In genomic region chr5:126454081-126454480, GRCh38 we compare ENCODE assay signal across 15 cellular contexts. TPM values are rescaled to one million over a fixed set of nuclear protein-coding genes. Genes with fewer than 3 reads are reported as not detected.
DNase-seq lines count a peak whose midpoint lies in the region; ATAC-seq, FAIRE-seq and TF ChIP-seq lines count a peak whose summit lies in the region.
"Had no signal": no experiment of that assay in that cellular context is flagged by ENCODE, and none has a peak within 500 bp of the region (broad histone marks: within the 10 kb centered on the region; RNA-seq: fewer than 3 reads in every experiment).

No MANE protein-coding gene starts in this region.

- H3K4me3 ChIP-seq in breast epithelium: no peak overlapping the region
- no peak overlapping the region for H3K4me3 ChIP-seq in right cardiac atrium (ENCODE audit: low read length)
- no peak overlapping the region for H3K4me3 ChIP-seq in Karpas-422 (ENCODE audit: low read length)
- H3K4me3 ChIP-seq: Peyer's patch had no signal

- WGBS in right cardiac atrium: 55% methylated on average over 7 of the region's 7 CpGs

- ATAC-seq in right cardiac atrium (peak; percentile 48 to 54), HG03095 (IDR thresholded peaks at IDR 0.05; ENCODE audit: unreplicated experiment) (no peak)

- H3K4me1 ChIP-seq in breast epithelium (peaks cover 0 to 9% of the 10 kb centered on the region in 2 donors), right cardiac atrium (ENCODE audit: control insufficient read depth, insufficient read depth, low read length) (peaks cover 9% of the 10 kb centered on the region), Karpas-422 (ENCODE audit: low read length) (peaks cover 22% of the 10 kb centered on the region)
- H3K4me1 ChIP-seq: Peyer's patch had no signal

- no peak for FAIRE-seq in D721Med (lab: Jason Lieb, UNC)

- no peak for TF ChIP-seq POLR2A in breast epithelium (IDR thresholded peaks at IDR 0.05)

- H2AFZ ChIP-seq in Karpas-422 (ENCODE audit: low read length): no peak overlapping the region

- H3K9ac ChIP-seq in Karpas-422 (ENCODE audit: low read length): no peak overlapping the region

- DNase-seq in NCI-H345 (lab: John Stamatoyannopoulos, UW): peak; percentile 47
- DNase-seq in breast epithelium (ENCODE audit: low spot score in 2 of 2): peak in 1 of 2 donors; percentile 70
- peak; percentile 60 to 76 (median 74) for DNase-seq in right cardiac atrium
- DNase-seq in superior temporal gyrus (ENCODE audit: extremely low spot score): peak; percentile 96
- no peak for DNase-seq in D721Med (ENCODE audit: insufficient read length, low spot score)
- DNase-seq in Karpas-422: no peak
- DNase-seq: activated CD4-positive, alpha-beta T cell treated with anti-CD3 and anti-CD28 coated beads for 4 hours; activated T-cell treated with anti-CD3 and anti-CD28 coated beads, Interleukin-2, amount 50 U/mL, for 24 hours; CD4-positive, alpha-beta T cell; GDM1; NCI-H1048; Peyer's patch; stimulated activated CD4-positive, alpha-beta T cell treated with anti-CD3 and anti-CD28 coated beads, Interleukin-4, amount 100 ng/mL, for 24 hours had no signal

- intact Hi-C loops in breast epithelium (cut with DNase I; ENCODE audit: low total_unique reads) (no loop called here), right cardiac atrium (cut with DNase I) (no loop called here)

- H3K9me2 ChIP-seq in Karpas-422 (replicated peaks; ENCODE audit: insufficient read depth, low read length): no peaks in the 10 kb centered on the region

- no peak for TF ChIP-seq CTCF in breast epithelium (IDR thresholded peaks at IDR 0.05)
- no peak for TF ChIP-seq CTCF in D721Med (IDR thresholded peaks at IDR 0.05; ENCODE audit: insufficient read depth, missing control alignments)

- H3K9me3 ChIP-seq in breast epithelium (no peaks in the 10 kb centered on the region), right cardiac atrium (ENCODE audit: control insufficient read depth, low read length) (no peaks in the 10 kb centered on the region), Karpas-422 (ENCODE audit: low read length) (no peaks in the 10 kb centered on the region)
- H3K9me3 ChIP-seq: Peyer's patch had no signal

- H3K4me2 ChIP-seq in Karpas-422 (ENCODE audit: low read depth, low read length, poor library complexity, severe bottlenecking): no peak overlapping the region

- H3K27me3 ChIP-seq in breast epithelium (no peaks in the 10 kb centered on the region), right cardiac atrium (ENCODE audit: control insufficient read depth, insufficient read depth) (no peaks in the 10 kb centered on the region), Karpas-422 (ENCODE audit: low read length) (no peaks in the 10 kb centered on the region)
- H3K27me3 ChIP-seq: Peyer's patch had no signal

- H3K79me2 ChIP-seq in Karpas-422 (ENCODE audit: low read length): no peaks in the 10 kb centered on the region; the same call in 1 of the 2 replicates

- no peaks in the 10 kb centered on the region for H4K20me1 ChIP-seq in Karpas-422 (ENCODE audit: insufficient read depth, low read depth, low read length)

- H3K36me3 ChIP-seq in breast epithelium (no peaks in the 10 kb centered on the region), Karpas-422 (ENCODE audit: insufficient read depth, low read length) (no peaks in the 10 kb centered on the region)

- H3K27ac ChIP-seq in breast epithelium (peak overlapping the region; percentile 62 to 67), right cardiac atrium (ENCODE audit: low read length) (no peak overlapping the region), Karpas-422 (ENCODE audit: low read length) (no peak overlapping the region)
- H3K27ac ChIP-seq: Peyer's patch had no signal

RNA-seq across cellular contexts. Expression of gene GRAMD2B, which starts 30.9 kb away (rescaled TPM):
- total RNA-seq in breast epithelium (100 to 1,000 TPM in 2 of 3 donors, 10 to 100 TPM in 1; 38.1 to 206 (median 103) TPM), right cardiac atrium (10 to 100 TPM; 31.6 to 45.4 (median 35.2) TPM)
- 13.0 TPM for polyA plus RNA-seq in right cardiac atrium
- 4.5 and 8.1 TPM in 2 replicates for total RNA-seq in Karpas-422 (2014; rRNA removed; shearing (Covaris generic); ENCODE audit: low replicate concordance)
- total RNA-seq: NCI-H460 had no signal

Comparison
In these comparisons a context has a peak if more than half of its experiments do, and no peak if none do; other contexts are left out.
1. DNase-seq: peak in NCI-H345 (single experiment), right cardiac atrium (3 of 3) and superior temporal gyrus (single experiment); none in D721Med (single experiment) and Karpas-422 (single experiment).
2. H3K27ac ChIP-seq: peak in breast epithelium (2 of 2); none in right cardiac atrium (single experiment) and Karpas-422 (single experiment).